In genomic region chr11:66957971-66958231, GRCh38 we compare ENCODE assay signal across 8 cellular contexts. TPM values are rescaled to one million over a fixed set of nuclear protein-coding genes. Genes with fewer than 3 reads are reported as not detected.
A peak's percentile ranks its signal among the peaks of the same experiment; 100 is the strongest.
DNase-seq lines count a peak whose midpoint lies in the region; ATAC-seq and TF ChIP-seq lines count a peak whose summit lies in the region.

No MANE protein-coding gene starts in this region.

- H3K9me3 Mint-ChIP-seq in endothelial cell (ENCODE audit: unreplicated experiment) (no peaks in the 10 kb centered on the region), nephron progenitor cell (peaks cover 16% of the 10 kb centered on the region)

- peaks cover 17% of the 10 kb centered on the region for H3K4me1 Mint-ChIP-seq in endothelial cell (ENCODE audit: unreplicated experiment)
- H3K4me1 Mint-ChIP-seq in nephron progenitor cell = peaks cover 45% of the 10 kb centered on the region

- H3K27me3 ChIP-seq in MM.1S (replicated peaks; ENCODE audit: insufficient read depth, low read length) = peaks cover 39% of the 10 kb centered on the region

- no peak overlapping the region for H3K9ac ChIP-seq in MM.1S (ENCODE audit: low read length)

- H4K20me1 ChIP-seq in MM.1S (ENCODE audit: insufficient read depth, low read length) = no peaks in the 10 kb centered on the region

- TF ChIP-seq CTCF in endothelial cell (IDR thresholded peaks at IDR 0.05; ENCODE audit: unreplicated experiment) (no peak), nephron progenitor cell (IDR thresholded peaks at IDR 0.05) (no peak), MM.1S (IDR thresholded peaks at IDR 0.05; ENCODE audit: low read length) (no peak), GM20000 (IDR thresholded peaks at IDR 0.05; ENCODE audit: extremely low read depth, missing control alignments) (no peak)

- no peak overlapping the region for H3K4me2 ChIP-seq in MM.1S (ENCODE audit: low read depth, low read length)

- DNase-seq in 8988T = peak; percentile 84
- DNase-seq in NCI-H510A treated with DMSO at 0.1 percent for 48 hours (lab: John Stamatoyannopoulos, UW) = peak; percentile 73
- DNase-seq in endothelial cell (ENCODE audit: low spot score) = no peak
- DNase-seq in nephron progenitor cell = no peak
- DNase-seq in hippocampal formation (lab: John Stamatoyannopoulos, UW) = no peak
- no peak for DNase-seq in MM.1S
- DNase-seq in GM20000 (ENCODE audit: low spot score) = no peak

- H3K4me3 Mint-ChIP-seq in endothelial cell (ENCODE audit: unreplicated experiment) (peak overlapping the region; percentile 84), nephron progenitor cell (peak overlapping the region; percentile 82)

- H3K9me3 ChIP-seq in MM.1S (replicated peaks; ENCODE audit: insufficient read depth, low read length) = no peaks in the 10 kb centered on the region

- no peaks in the 10 kb centered on the region for H3K36me3 ChIP-seq in MM.1S (replicated peaks; ENCODE audit: insufficient read depth, low read length)

- H3K27me3 Mint-ChIP-seq in endothelial cell (ENCODE audit: unreplicated experiment) (peaks cover 2% of the 10 kb centered on the region), nephron progenitor cell (ENCODE audit: low read depth, poor library complexity) (peaks cover 21% of the 10 kb centered on the region)

- no peak overlapping the region for H2AFZ ChIP-seq in MM.1S (ENCODE audit: low read length)

- no peaks in the 10 kb centered on the region for H3K9me2 ChIP-seq in MM.1S (replicated peaks; ENCODE audit: insufficient read depth, low read length)

- no peaks in the 10 kb centered on the region for H3K79me2 ChIP-seq in MM.1S (ENCODE audit: low read length)

- ATAC-seq in GM19023 (IDR thresholded peaks at IDR 0.05; ENCODE audit: unreplicated experiment) = peak; percentile 29

- no peak overlapping the region for H3K4me3 ChIP-seq in MM.1S (ENCODE audit: low read length)

- peaks cover 5% of the 10 kb centered on the region for H3K36me3 Mint-ChIP-seq in endothelial cell (ENCODE audit: low read depth, unreplicated experiment)
- H3K36me3 Mint-ChIP-seq in nephron progenitor cell (ENCODE audit: low read depth) = peaks cover 10% of the 10 kb centered on the region

- H3K27ac ChIP-seq in MM.1S (ENCODE audit: low read length) = no peak overlapping the region

- no peaks in the 10 kb centered on the region for H3K4me1 ChIP-seq in MM.1S (ENCODE audit: low read length)

- no peaks in the 10 kb centered on the region for H3F3A ChIP-seq in MM.1S (ENCODE audit: insufficient read depth, low read length)

- no peak overlapping the region for H3K27ac Mint-ChIP-seq in endothelial cell (ENCODE audit: unreplicated experiment)
- no peak overlapping the region for H3K27ac Mint-ChIP-seq in nephron progenitor cell

RNA-seq across cellular contexts. Expression of gene PC, which starts 0.3 kb away (rescaled TPM):
- total RNA-seq in endothelial cell (ENCODE audit: unreplicated experiment) = 5.8 TPM

RNA-seq across cellular contexts. Expression of gene C11orf86, which starts 17.2 kb away (rescaled TPM):
- not detected for total RNA-seq in endothelial cell (ENCODE audit: unreplicated experiment)

Comparison
In these comparisons a context has a peak if more than half of its experiments do, and no peak if none do; other contexts are left out.
1. DNase-seq: peak in 8988T (single experiment) and NCI-H510A treated with DMSO at 0.1 percent for 48 hours (single experiment); none in endothelial cell (single experiment), nephron progenitor cell (single experiment), hippocampal formation (0 of 2), MM.1S (single experiment) and GM20000 (single experiment).